33 cellular contexts compared by ENCODE assay signal in genomic region chr5:68339921-68340321, GRCh38.
DNase-seq lines count a peak whose midpoint lies in the region; ATAC-seq and TF ChIP-seq lines count a peak whose summit lies in the region.
"Had no signal": no experiment of that assay in that cellular context is flagged by ENCODE, and none has a peak within 500 bp of the region (broad histone marks: within the 10 kb centered on the region; RNA-seq: fewer than 3 reads in every experiment).

No MANE protein-coding gene starts in this region.

- intact Hi-C loops in posterior vena cava (cut with DNase I), result no loop called here

- H3K4me1 ChIP-seq in foreskin keratinocyte, result peaks cover 19% of the 10 kb centered on the region

- TF ChIP-seq CTCF in foreskin keratinocyte (conservative IDR thresholded peaks at IDR 0.05), result no peak

- peak; percentile 21 for DNase-seq in NK-92 treated with Interleukin-12 subunit alpha and Interleukin-12 subunit beta, amount 100 ng/mL, for 24 hours (lab: John Stamatoyannopoulos, UW)
- DNase-seq in NK-92 (lab: John Stamatoyannopoulos, UW; ENCODE audit: unreplicated experiment) (no peak), astrocyte of the hippocampus (ENCODE audit: low read depth, low spot score) (peak; percentile 72), iris pigment epithelial cell (ENCODE audit: low read depth) (peak; percentile 67), foreskin keratinocyte (no peak), NCI-H1417 treated with DMSO at 0.1 percent for 48 hours (lab: John Stamatoyannopoulos, UW) (no peak), posterior vena cava (ENCODE audit: low spot score) (no peak)
- DNase-seq in stimulated activated naive CD8-positive, alpha-beta T cell treated with anti-CD3 and anti-CD28 coated beads, Interleukin-15, Interleukin-2, amounts not matched to agents 100 U/mL and 50 U/mL, for 24 hours, result no peak
- DNase-seq: activated CD4-positive, alpha-beta T cell treated with anti-CD3 and anti-CD28 coated beads, Interleukin-2, amount 50 U/mL, for 4 hours; activated CD8-positive, alpha-beta memory T cell treated with anti-CD3 and anti-CD28 coated beads, Interleukin-2, amount 10 ng/mL, durations not matched to agents 7 days and 5 days; activated gamma-delta T cell treated with Interleukin-2 at 50 U/mL for 16 hours; activated naive CD8-positive, alpha-beta T cell treated with anti-CD3 and anti-CD28 coated beads, Interleukin-2, amount 10 ng/mL, durations not matched to agents 7 days and 5 days; activated T-cell treated with anti-CD3 and anti-CD28 coated beads, Interleukin-2, amount 50 U/mL, for 4 hours; AML-193; body of pancreas; CD4-positive, alpha-beta T cell; immature natural killer cell; mesendoderm; NCI-H1436; NCI-H2081 treated with DMSO at 0.1 percent for 48 hours; NCI-H2227 treated with DMSO at 0.1 percent for 48 hours; NCI-H526 treated with DMSO at 0.1 percent for 48 hours; PC-9; posterior cingulate gyrus; stimulated activated CD4-positive, alpha-beta T cell treated with anti-CD3 and anti-CD28 coated beads, Interleukin-4, amount 100 ng/mL, for 24 hours; T-helper 17 cell had no signal

- ATAC-seq in foreskin keratinocyte, result no peak
- ATAC-seq in stimulated activated naive CD8-positive, alpha-beta T cell treated with anti-CD3 and anti-CD28 coated beads, Interleukin-15, Interleukin-2, amounts not matched to agents 100 U/mL and 50 U/mL, for 24 hours, result no peak
- ATAC-seq: activated CD4-positive, CD25-positive, alpha-beta regulatory T cell treated with anti-CD3 and anti-CD28 coated beads, Interleukin-2, amount 50 U/mL, for 24 hours; activated CD8-positive, alpha-beta memory T cell treated with anti-CD3 and anti-CD28 coated beads, Interleukin-2, amount 10 ng/mL, durations not matched to agents 7 days and 5 days; activated T-cell treated with anti-CD3 and anti-CD28 coated beads, Interleukin-2, amount 50 U/mL, for 4 hours; body of pancreas; GM12878; left lobe of liver; Right ventricle myocardium inferior; sciatic nerve; T-helper 17 cell had no signal

- H3K27ac ChIP-seq in foreskin keratinocyte, result no peak overlapping the region
- H3K27ac ChIP-seq: 22Rv1, body of pancreas, neural progenitor cell, PC-9 had no signal

- H3K27me3 ChIP-seq in foreskin keratinocyte, result no peaks in the 10 kb centered on the region
- H3K27me3 ChIP-seq: body of pancreas, neural progenitor cell had no signal

Comparison
In these comparisons a context has a peak if more than half of its experiments do, and no peak if none do; other contexts are left out.
1. DNase-seq: peak in NK-92 treated with Interleukin-12 subunit alpha and Interleukin-12 subunit beta, amount 100 ng/mL, for 24 hours (single experiment), astrocyte of the hippocampus (single experiment) and iris pigment epithelial cell (single experiment); none in NK-92 (single experiment), foreskin keratinocyte (0 of 2), NCI-H1417 treated with DMSO at 0.1 percent for 48 hours (single experiment), posterior vena cava (single experiment) and stimulated activated naive CD8-positive, alpha-beta T cell treated with anti-CD3 and anti-CD28 coated beads, Interleukin-15, Interleukin-2, amounts not matched to agents 100 U/mL and 50 U/mL, for 24 hours (single experiment).